ENCODE assay signal across 17 cellular contexts in the genomic region with DNA sequence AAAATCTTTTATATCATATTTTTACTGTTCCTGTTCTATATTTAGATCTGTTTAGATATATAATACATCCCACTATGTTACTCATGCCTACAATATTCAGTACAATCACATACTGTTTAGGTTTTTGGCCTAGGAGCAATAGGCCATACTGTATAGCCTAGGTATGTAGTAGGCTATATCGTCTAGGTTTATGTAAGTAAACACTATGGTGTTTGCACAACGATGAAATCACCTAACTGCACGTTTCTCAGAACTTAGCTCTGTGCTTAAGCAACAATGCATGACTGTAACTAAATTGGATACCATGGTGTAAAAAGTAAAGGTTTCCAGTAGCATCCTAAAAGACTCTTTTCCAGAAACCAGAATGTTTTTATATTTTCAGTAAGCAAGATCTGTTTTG.
A peak's percentile ranks its signal among the peaks of the same experiment; 100 is the strongest.
DNase-seq lines count a peak whose midpoint lies in the region; ATAC-seq and TF ChIP-seq lines count a peak whose summit lies in the region.
"Had no signal": no experiment of that assay in that cellular context is flagged by ENCODE, and none has a peak within 500 bp of the region (broad histone marks: within the 10 kb centered on the region; RNA-seq: fewer than 3 reads in every experiment).

No MANE protein-coding gene starts in this region.

- no peak overlapping the region for H3K9ac ChIP-seq in neural progenitor cell
- H3K9ac ChIP-seq: BLaER1 treated with 17β-estradiol and CSF1 and Interleukin-3, amounts not matched to agents 10 nM and 100 nM; KMS-11 had no signal

- H3K27me3 ChIP-seq in neural progenitor cell: no peaks in the 10 kb centered on the region
- H3K27me3 ChIP-seq: BLaER1 treated with 17β-estradiol and CSF1 and Interleukin-3, amounts not matched to agents 10 nM and 100 nM; MG63 had no signal

- no peaks in the 10 kb centered on the region for H3K36me3 ChIP-seq in neural progenitor cell
- H3K36me3 ChIP-seq: BLaER1 treated with 17β-estradiol and CSF1 and Interleukin-3, amounts not matched to agents 10 nM and 100 nM; MG63 had no signal

- H3K36me3 Mint-ChIP-seq in osteocyte (ENCODE audit: unreplicated experiment) (no peaks in the 10 kb centered on the region), neural progenitor cell (no peaks in the 10 kb centered on the region)

- H3K27ac Mint-ChIP-seq in osteocyte (ENCODE audit: unreplicated experiment): peak overlapping the region; percentile 62
- no peak overlapping the region for H3K27ac Mint-ChIP-seq in neural progenitor cell

- no peak overlapping the region for H3K4me3 Mint-ChIP-seq in osteocyte (ENCODE audit: unreplicated experiment)
- H3K4me3 Mint-ChIP-seq in neural progenitor cell: no peak overlapping the region

- no peak overlapping the region for H3K4me2 ChIP-seq in neural progenitor cell
- H3K4me2 ChIP-seq: BLaER1 treated with 17β-estradiol and CSF1 and Interleukin-3, amounts not matched to agents 10 nM and 100 nM; KMS-11 had no signal

- H3K4me1 Mint-ChIP-seq in osteocyte (ENCODE audit: unreplicated experiment): peaks cover 30% of the 10 kb centered on the region
- no peaks in the 10 kb centered on the region for H3K4me1 Mint-ChIP-seq in neural progenitor cell

- TF ChIP-seq CTCF in osteocyte (IDR thresholded peaks at IDR 0.05) (no peak), neural progenitor cell (IDR thresholded peaks at IDR 0.05) (no peak)

- H3K4me3 ChIP-seq in neural progenitor cell: no peak overlapping the region
- H3K4me3 ChIP-seq: BLaER1 treated with 17β-estradiol and CSF1 and Interleukin-3, amounts not matched to agents 10 nM and 100 nM; MG63 had no signal

- DNase-seq in DMS53 treated with DMSO at 0.1 percent for 48 hours (lab: John Stamatoyannopoulos, UW; ENCODE audit: unreplicated experiment) (peak; percentile 87), NCI-H69 (lab: John Stamatoyannopoulos, UW) (peak; percentile 68), fibroblast of gingiva (ENCODE audit: low read depth) (peak; percentile 61), osteocyte (ENCODE audit: extremely low spot score, unreplicated experiment) (no peak), neural progenitor cell (ENCODE audit: low spot score) (no peak)
- no peak for DNase-seq in activated CD4-positive, CD25-positive, alpha-beta regulatory T cell treated with anti-CD3 and anti-CD28 coated beads, Interleukin-2, amount 50 U/mL, for 72 hours
- DNase-seq: DMS 273 treated with DMSO at 0.1 percent for 48 hours; EL; MG63; NCI-H1105 treated with DMSO at 0.1 percent for 48 hours; NCI-H187; NK-92 treated with Interleukin-12 subunit alpha and Interleukin-12 subunit beta, amount 100 ng/mL, for 24 hours; OCI-M1; SK-N-SH had no signal

- H3K79me2 ChIP-seq in neural progenitor cell (ENCODE audit: low read depth): no peaks in the 10 kb centered on the region

- no peak overlapping the region for H3K27ac ChIP-seq in neural progenitor cell
- H3K27ac ChIP-seq: BLaER1 treated with 17β-estradiol and CSF1 and Interleukin-3, amounts not matched to agents 10 nM and 100 nM; KMS-11 had no signal

- H3K4me1 ChIP-seq in neural progenitor cell: no peaks in the 10 kb centered on the region
- H3K4me1 ChIP-seq: BLaER1 treated with 17β-estradiol and CSF1 and Interleukin-3, amounts not matched to agents 10 nM and 100 nM had no signal

- no peaks in the 10 kb centered on the region for H3K9me3 Mint-ChIP-seq in osteocyte (ENCODE audit: unreplicated experiment)
- no peaks in the 10 kb centered on the region for H3K9me3 Mint-ChIP-seq in neural progenitor cell

- H3F3A ChIP-seq in neural progenitor cell (ENCODE audit: low read depth): no peaks in the 10 kb centered on the region

- H4K20me1 ChIP-seq in neural progenitor cell (ENCODE audit: low read depth): no peaks in the 10 kb centered on the region
- H4K20me1 ChIP-seq: BLaER1 treated with 17β-estradiol and CSF1 and Interleukin-3, amounts not matched to agents 10 nM and 100 nM had no signal

- no peak for ATAC-seq in esophagus mucosa

- no peaks in the 10 kb centered on the region for H3K9me3 ChIP-seq in neural progenitor cell (ENCODE audit: low read depth)
- H3K9me3 ChIP-seq: BLaER1 treated with 17β-estradiol and CSF1 and Interleukin-3, amounts not matched to agents 10 nM and 100 nM; MG63; SK-N-SH had no signal

- H3K27me3 Mint-ChIP-seq in osteocyte (ENCODE audit: unreplicated experiment) (no peaks in the 10 kb centered on the region), neural progenitor cell (ENCODE audit: insufficient read depth, low read depth) (no peaks in the 10 kb centered on the region)

- H2AFZ ChIP-seq in neural progenitor cell (replicated peaks): no peak overlapping the region

Comparison
In these comparisons a context has a peak if more than half of its experiments do, and no peak if none do; other contexts are left out.
1. DNase-seq: peak in DMS53 treated with DMSO at 0.1 percent for 48 hours (single experiment), NCI-H69 (single experiment) and fibroblast of gingiva (single experiment); none in osteocyte (single experiment), activated CD4-positive, CD25-positive, alpha-beta regulatory T cell treated with anti-CD3 and anti-CD28 coated beads, Interleukin-2, amount 50 U/mL, for 72 hours (single experiment) and neural progenitor cell (single experiment).